ENCODE assay signal across 8 cellular contexts in the genomic region with DNA sequence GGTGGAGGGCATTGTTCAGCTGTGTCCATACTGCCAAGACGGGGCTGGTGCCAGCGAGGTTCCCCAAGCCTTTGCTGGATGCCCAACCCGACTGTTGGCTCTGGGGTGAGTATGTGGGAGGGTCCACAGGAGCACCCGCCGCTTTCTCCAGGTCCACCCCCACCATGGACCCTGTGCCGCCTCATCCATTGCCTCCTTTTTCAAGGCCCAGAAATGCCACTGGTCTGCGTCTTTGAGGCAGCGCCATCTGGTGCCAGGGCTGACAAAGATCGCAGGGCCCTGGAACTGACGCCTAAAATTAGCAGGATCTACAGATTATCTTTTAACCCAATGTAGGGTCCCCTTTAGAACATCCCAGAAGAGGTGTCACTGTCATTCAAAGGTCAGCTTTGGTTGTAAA. TPM values are rescaled to one million over a fixed set of nuclear protein-coding genes. Genes with fewer than 3 reads are reported as not detected.
DNase-seq lines count a peak whose midpoint lies in the region; ATAC-seq, FAIRE-seq and TF ChIP-seq lines count a peak whose summit lies in the region.

No MANE protein-coding gene starts in this region.

- peaks cover 6 to 99% (median 79%) of the 10 kb centered on the region in 12 donors for H3K4me1 ChIP-seq in heart left ventricle
- H3K4me1 ChIP-seq in hepatocyte (ENCODE audit: insufficient read depth), result peaks cover 15% of the 10 kb centered on the region
- peaks cover 83% of the 10 kb centered on the region for H3K4me1 ChIP-seq in upper lobe of right lung
- peaks cover 16% of the 10 kb centered on the region for H3K4me1 ChIP-seq in HAP-1

- H3K27ac ChIP-seq in heart left ventricle (peak overlapping the region in 8 of 12 donors; percentile 41 to 89 (median 82)), VCaP (peak overlapping the region; percentile 100), hepatocyte (no peak overlapping the region), upper lobe of right lung (peak overlapping the region; percentile 49)

- H4K20me1 ChIP-seq in hepatocyte (ENCODE audit: insufficient read depth, poor library complexity, severe bottlenecking), result peaks cover 18% of the 10 kb centered on the region

- FAIRE-seq in H54 (lab: Jason Lieb, UNC), result no peak

- TF ChIP-seq POLR2A in heart left ventricle (IDR thresholded peaks at IDR 0.05) (no peak), H54 (IDR thresholded peaks at IDR 0.05; ENCODE audit: low read depth, low read length) (no peak)

- intact Hi-C loops in heart left ventricle (cut with DNase I), result loop anchor here (2.0 to 10.0 kb wide), 8 partner anchors 32 to 65 kb away; partner anchors contain the start of gene NFIX (in 5 of the 10)
- intact Hi-C loops in Right ventricle myocardium inferior (cut with DNase I), result loop anchor here (2.0 to 5.0 kb wide), 2 partner anchors 33 to 45 kb away; partner anchors contain the start of gene NFIX
- intact Hi-C loops in upper lobe of right lung (cut with DNase I), result loop anchor here (10.0 kb wide), 1 partner anchor 65 kb away; no protein-coding TSS in a partner anchor

- H3K9me2 ChIP-seq in hepatocyte (replicated peaks; ENCODE audit: insufficient read depth), result no peaks in the 10 kb centered on the region

- H3K79me2 ChIP-seq in hepatocyte, result peaks cover 20% of the 10 kb centered on the region

- no peaks in the 10 kb centered on the region for H3K9me3 ChIP-seq in heart left ventricle
- H3K9me3 ChIP-seq in hepatocyte (ENCODE audit: low read depth), result no peaks in the 10 kb centered on the region
- H3K9me3 ChIP-seq in upper lobe of right lung, result no peaks in the 10 kb centered on the region
- H3K9me3 ChIP-seq in HAP-1, result no peaks in the 10 kb centered on the region

- ATAC-seq in heart left ventricle (no peak), Right ventricle myocardium inferior (no peak), upper lobe of right lung (peak; percentile 39), HG03108 (IDR thresholded peaks at IDR 0.05; ENCODE audit: unreplicated experiment) (no peak)

- H3K36me3 ChIP-seq in heart left ventricle, result peaks cover 0 to 28% (median 7%) of the 10 kb centered on the region in 9 donors
- no peaks in the 10 kb centered on the region for H3K36me3 ChIP-seq in hepatocyte (replicated peaks; ENCODE audit: insufficient read depth, low read depth)
- H3K36me3 ChIP-seq in upper lobe of right lung, result peaks cover 7% of the 10 kb centered on the region
- no peaks in the 10 kb centered on the region for H3K36me3 ChIP-seq in HAP-1 (replicated peaks)

- TF ChIP-seq CTCF in heart left ventricle (IDR thresholded peaks at IDR 0.05), result peak; percentile 11 to 55 (median 40)
- TF ChIP-seq CTCF in VCaP (conservative IDR thresholded peaks at IDR 0.05), result peak; percentile 86
- peak; percentile 26 for TF ChIP-seq CTCF in hepatocyte (IDR thresholded peaks at IDR 0.05; ENCODE audit: poor library complexity)
- TF ChIP-seq CTCF in upper lobe of right lung (IDR thresholded peaks at IDR 0.05), result peak; percentile 42

- peak in 1 of 5 donors; percentile 50 for DNase-seq in heart left ventricle
- DNase-seq in Right ventricle myocardium inferior (ENCODE audit: missing footprints), result no peak
- DNase-seq in hepatocyte (ENCODE audit: low spot score), result no peak
- DNase-seq in upper lobe of right lung, result no peak
- DNase-seq in HAP-1 (ENCODE audit: low spot score in 2 of 2), result no peak
- no peak for DNase-seq in H54 (ENCODE audit: insufficient read length, low spot score)

- H3K4me2 ChIP-seq in hepatocyte, result no peak overlapping the region

- H3K27me3 ChIP-seq in heart left ventricle (peaks cover 0 to 2% (median 0%) of the 10 kb centered on the region in 9 donors), hepatocyte (peaks cover 57% of the 10 kb centered on the region), upper lobe of right lung (no peaks in the 10 kb centered on the region), HAP-1 (ENCODE audit: low read depth) (no peaks in the 10 kb centered on the region)

- in situ Hi-C loops in HAP-1 (cut with MboI; ENCODE audit: low sequenced_read_pairs), result no loop called here

- no peak overlapping the region for H2AFZ ChIP-seq in hepatocyte

- H3K4me3 ChIP-seq in heart left ventricle (no peak overlapping the region), hepatocyte (no peak overlapping the region), upper lobe of right lung (peak overlapping the region; percentile 6), HAP-1 (no peak overlapping the region)

- 60 to 72% (median 70%) methylated on average over 9 to 10 of the region's 10 CpGs for WGBS in heart left ventricle, 4 donors
- 53% methylated on average over 10 of the region's 10 CpGs for WGBS in hepatocyte (ENCODE audit: low lambda C conversion rate, missing lambda C conversion rate)

RNA-seq across cellular contexts. Expression of gene NFIX, which starts 34.6 kb away (rescaled TPM):
- total RNA-seq in heart left ventricle (100 to 1,000 TPM in 8 of 9 donors, 10 to 100 TPM in 1; 81.4 to 147 (median 122) TPM), Right ventricle myocardium inferior (159 TPM), hepatocyte (3.8 and 12.8 TPM in 2 replicates), upper lobe of right lung (168 TPM)
- polyA plus RNA-seq in heart left ventricle (10 to 100 TPM; 42.1 to 55.2 TPM), hepatocyte (6.3 and 10.2 TPM in 2 replicates)

Comparison
In these comparisons a context has a peak if more than half of its experiments do, and no peak if none do; other contexts are left out.
1. CTCF ChIP-seq: peak in every context shown above with its lines; median percentile 86 in VCaP; 42 in upper lobe of right lung; 40 in heart left ventricle; 26 in hepatocyte.